29 cellular contexts compared by ENCODE assay signal in the genomic region with DNA sequence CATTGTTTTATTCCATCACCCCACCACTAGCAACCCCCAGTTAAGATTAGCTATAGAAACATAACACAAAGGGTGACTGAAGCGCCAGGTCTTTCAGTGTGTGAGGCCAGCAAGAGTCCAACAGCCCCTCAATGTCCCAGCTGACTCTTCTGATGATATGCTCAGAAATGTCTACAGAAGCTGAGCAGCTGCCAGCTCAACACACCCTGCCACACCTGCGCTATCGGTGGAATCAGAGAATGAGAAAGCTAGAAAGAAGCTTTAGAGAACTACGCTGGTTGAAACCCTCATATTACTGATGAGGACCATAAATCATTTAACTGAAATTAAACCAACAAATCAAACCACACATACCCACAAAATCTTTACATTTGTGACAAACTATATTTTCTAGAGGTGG.
"Had no signal": no experiment of that assay in that cellular context is flagged by ENCODE, and none has a peak within 500 bp of the region (broad histone marks: within the 10 kb centered on the region; RNA-seq: fewer than 3 reads in every experiment).

No MANE protein-coding gene starts in this region.

- H3K9me3 ChIP-seq: ascending aorta, body of pancreas, MG63 had no signal

- H3K36me3 ChIP-seq: ascending aorta, MG63 had no signal

- H3K4me2 ChIP-seq: PC-9 had no signal

- H3K4me3 Mint-ChIP-seq: activated B cell treated with CpG ODN at 0.5 μM for 24 hours; activated CD4-positive, alpha-beta T cell treated with anti-CD3 and anti-CD28 coated beads, Interleukin-2, amount 10 ng/mL, durations not matched to agents 24 days and 14 days; activated CD8-positive, alpha-beta memory T cell treated with anti-CD3 and anti-CD28 coated beads, Interleukin-2, amount 10 ng/mL, durations not matched to agents 7 days and 5 days; activated naive CD8-positive, alpha-beta T cell treated with anti-CD3 and anti-CD28 coated beads, Interleukin-2, amount 50 U/mL, for 24 hours; activated T-cell treated with anti-CD3 and anti-CD28 coated beads, Interleukin-2, amount 50 U/mL, for 4 hours; IgD-negative memory B cell; T-helper 17 cell had no signal

- DNase-seq: activated B cell treated with CpG ODN at 0.5 μM for 24 hours; activated CD4-positive, alpha-beta T cell treated with anti-CD3 and anti-CD28 coated beads for 1 hour; activated CD4-positive, alpha-beta T cell treated with anti-CD3 and anti-CD28 coated beads, Interleukin-2, amount 10 ng/mL, durations not matched to agents 24 days and 14 days; activated CD4-positive, alpha-beta T cell treated with anti-CD3 and anti-CD28 coated beads, Interleukin-2, amount 50 U/mL, for 48 hours; activated CD8-positive, alpha-beta memory T cell treated with anti-CD3 and anti-CD28 coated beads, Interleukin-2, amount 10 ng/mL, durations not matched to agents 7 days and 5 days; activated effector memory CD4-positive, alpha-beta T cell treated with anti-CD3 and anti-CD28 coated beads, Interleukin-2, amount 50 U/mL, for 16 hours; activated naive CD4-positive, alpha-beta T cell treated with Interleukin-2 at 50 U/mL for 16 hours; activated naive CD8-positive, alpha-beta T cell treated with anti-CD3 and anti-CD28 coated beads, Interleukin-2, amount 50 U/mL, for 24 hours; activated T-cell treated with anti-CD3 and anti-CD28 coated beads, Interleukin-2, amount 50 U/mL, for 4 hours; amniotic stem cell; body of pancreas; KG1; MG63; MV-4-11; NCI-H1105; NCI-H1436; NCI-H1694 treated with DMSO at 0.1 percent for 48 hours; NCI-H2029 treated with DMSO at 0.1 percent for 48 hours; NCI-H345; NCI-H510A treated with DMSO at 0.1 percent for 48 hours; NCI-H69; NK-92 treated with Interleukin-12 subunit alpha and Interleukin-12 subunit beta, amount 100 ng/mL, for 24 hours; PC-9; SHP77 treated with DMSO at 0.1 percent for 48 hours; T-helper 17 cell; T-helper 9 cell had no signal

- H2AFZ ChIP-seq: PC-9 had no signal

- ATAC-seq: activated CD8-positive, alpha-beta memory T cell treated with anti-CD3 and anti-CD28 coated beads, Interleukin-2, amount 10 ng/mL, durations not matched to agents 7 days and 5 days; activated naive CD4-positive, alpha-beta T cell treated with anti-CD3 and anti-CD28 coated beads, Interleukin-2, amount 50 U/mL, for 72 hours; activated naive CD8-positive, alpha-beta T cell treated with anti-CD3 and anti-CD28 coated beads, Interleukin-2, amount 50 U/mL, for 24 hours; activated T-cell treated with anti-CD3 and anti-CD28 coated beads, Interleukin-2, amount 50 U/mL, for 4 hours; body of pancreas; T-helper 17 cell had no signal

- H3K27ac ChIP-seq: ascending aorta, body of pancreas, PC-9 had no signal

- H3K9me3 Mint-ChIP-seq: activated B cell treated with CpG ODN at 0.5 μM for 24 hours; activated CD4-positive, alpha-beta T cell treated with anti-CD3 and anti-CD28 coated beads, Interleukin-2, amount 10 ng/mL, durations not matched to agents 24 days and 14 days; activated naive CD4-positive, alpha-beta T cell treated with anti-CD3 and anti-CD28 coated beads, Interleukin-2, amount 50 U/mL, for 72 hours; activated naive CD8-positive, alpha-beta T cell treated with anti-CD3 and anti-CD28 coated beads, Interleukin-2, amount 50 U/mL, for 24 hours; activated T-cell treated with anti-CD3 and anti-CD28 coated beads, Interleukin-2, amount 50 U/mL, for 4 hours; IgD-negative memory B cell had no signal

- H3K27ac Mint-ChIP-seq: activated B cell treated with CpG ODN at 0.5 μM for 24 hours; activated CD4-positive, alpha-beta T cell treated with anti-CD3 and anti-CD28 coated beads, Interleukin-2, amount 10 ng/mL, durations not matched to agents 24 days and 14 days; activated CD8-positive, alpha-beta memory T cell treated with anti-CD3 and anti-CD28 coated beads, Interleukin-2, amount 10 ng/mL, durations not matched to agents 7 days and 5 days; activated naive CD4-positive, alpha-beta T cell treated with anti-CD3 and anti-CD28 coated beads, Interleukin-2, amount 50 U/mL, for 72 hours; activated naive CD8-positive, alpha-beta T cell treated with anti-CD3 and anti-CD28 coated beads, Interleukin-2, amount 50 U/mL, for 24 hours; IgD-negative memory B cell had no signal

- H3K27me3 ChIP-seq: ascending aorta, body of pancreas, MG63 had no signal

- H3K4me3 ChIP-seq: ascending aorta, body of pancreas, MG63, PC-9 had no signal

- H3K27me3 Mint-ChIP-seq: activated B cell treated with CpG ODN at 0.5 μM for 24 hours; activated CD4-positive, alpha-beta T cell treated with anti-CD3 and anti-CD28 coated beads, Interleukin-2, amount 10 ng/mL, durations not matched to agents 24 days and 14 days; activated naive CD8-positive, alpha-beta T cell treated with anti-CD3 and anti-CD28 coated beads, Interleukin-2, amount 50 U/mL, for 24 hours; IgD-negative memory B cell; T-helper 17 cell had no signal
